9 cellular contexts compared by ENCODE assay signal in genomic region chr1:164707868-164708331, GRCh38.
DNase-seq lines count a peak whose midpoint lies in the region; ATAC-seq and TF ChIP-seq lines count a peak whose summit lies in the region.
"Had no signal": no experiment of that assay in that cellular context is flagged by ENCODE, and none has a peak within 500 bp of the region (broad histone marks: within the 10 kb centered on the region; RNA-seq: fewer than 3 reads in every experiment).

No MANE protein-coding gene starts in this region.

- no peaks in the 10 kb centered on the region for H3K9me3 ChIP-seq in suprapubic skin

- H3K27ac ChIP-seq in suprapubic skin (peak overlapping the region; percentile 63), substantia nigra (ENCODE audit: low read depth, low read length, poor library complexity, severe bottlenecking) (no peak overlapping the region)

- peaks cover 51% of the 10 kb centered on the region for H3K4me1 ChIP-seq in suprapubic skin

- 42% methylated on average over 8 of the region's 8 CpGs for WGBS in suprapubic skin

- no peak for TF ChIP-seq POLR2A in suprapubic skin (IDR thresholded peaks at IDR 0.05)

- ATAC-seq in HG03469 (IDR thresholded peaks at IDR 0.05; ENCODE audit: unreplicated experiment), result no peak

- H3K27ac Mint-ChIP-seq in HFFc6 (peak overlapping the region; percentile 99), MCF 10A (ENCODE audit: low read depth, unreplicated experiment) (peak overlapping the region; percentile 70)

- TF ChIP-seq CTCF in HFFc6 (IDR thresholded peaks at IDR 0.05) (no peak), MCF 10A (IDR thresholded peaks at IDR 0.05; ENCODE audit: unreplicated experiment) (no peak), suprapubic skin (IDR thresholded peaks at IDR 0.05) (no peak)

- BruUV-seq in MCF 10A (replicated peaks; lab: Mats Ljungman, UMichigan), result no TSS peak

- peaks cover 66% of the 10 kb centered on the region for H3K4me1 Mint-ChIP-seq in HFFc6 (ENCODE audit: low read depth)
- peaks cover 22% of the 10 kb centered on the region for H3K4me1 Mint-ChIP-seq in MCF 10A (ENCODE audit: insufficient read depth, unreplicated experiment)

- POLR2A ChIA-PET in MCF 10A (lab: Yijun Ruan, JAX), result interaction anchor here (0.6 to 2.7 kb wide), 11 partner anchors 12 to 149 kb away, joined by 3 to 13 read pairs (median 6); partner anchors contain the start of gene PBX1

- H3K27me3 ChIP-seq in suprapubic skin, result no peaks in the 10 kb centered on the region

- CTCF ChIA-PET in MCF 10A (lab: Yijun Ruan, JAX), result interaction anchor here (0.6 to 1.8 kb wide), 10 partner anchors 9 to 162 kb away, joined by 3 to 5 read pairs (median 3); no protein-coding TSS in a partner anchor

- DNase-seq in HFFc6, result peak; percentile 93
- DNase-seq in MCF 10A (ENCODE audit: unreplicated experiment), result peak; percentile 67
- DNase-seq in iris pigment epithelial cell (ENCODE audit: low read depth), result peak; percentile 75
- no peak for DNase-seq in suprapubic skin (ENCODE audit: low spot score in 2 of 2)
- DNase-seq in substantia nigra (lab: John Stamatoyannopoulos, UW), result no peak
- no peak for DNase-seq in cerebellum (ENCODE audit: low spot score)
- no peak for DNase-seq in activated CD4-positive, alpha-beta T cell treated with anti-CD3 and anti-CD28 coated beads, Interleukin-2, amount 50 U/mL, for 48 hours
- DNase-seq: occipital lobe had no signal

- H3K4me3 ChIP-seq in suprapubic skin, result no peak overlapping the region

- intact Hi-C loops in MCF 10A (cut with micrococcal nuclease), result loop anchor here (5.0 kb wide), 3 partner anchors 64 to 146 kb away; no protein-coding TSS in a partner anchor

- H3K9me3 Mint-ChIP-seq in HFFc6 (no peaks in the 10 kb centered on the region), MCF 10A (ENCODE audit: unreplicated experiment) (no peaks in the 10 kb centered on the region)

- no peak for TF ChIP-seq EP300 in suprapubic skin (IDR thresholded peaks at IDR 0.05)

- peak overlapping the region; percentile 85 for H3K4me3 Mint-ChIP-seq in HFFc6
- no peak overlapping the region for H3K4me3 Mint-ChIP-seq in MCF 10A (ENCODE audit: unreplicated experiment)

- H3K27me3 Mint-ChIP-seq in HFFc6 (ENCODE audit: insufficient read depth) (peaks cover 5% of the 10 kb centered on the region), MCF 10A (ENCODE audit: insufficient read depth, unreplicated experiment) (no peaks in the 10 kb centered on the region)

- H3K36me3 Mint-ChIP-seq in HFFc6 (ENCODE audit: low read depth), result 0 out of 2 replicates have a peak, but pooled peaks cover 3% of the 10 kb centered on the region
- H3K36me3 Mint-ChIP-seq in MCF 10A (ENCODE audit: insufficient read depth, unreplicated experiment), result no peaks in the 10 kb centered on the region

- no peaks in the 10 kb centered on the region for H3K36me3 ChIP-seq in suprapubic skin

Comparison
In these comparisons a context has a peak if more than half of its experiments do, and no peak if none do; other contexts are left out.
1. DNase-seq: peak in HFFc6 (single experiment), MCF 10A (single experiment) and iris pigment epithelial cell (single experiment); none in suprapubic skin (0 of 2), substantia nigra (0 of 49), cerebellum (single experiment) and activated CD4-positive, alpha-beta T cell treated with anti-CD3 and anti-CD28 coated beads, Interleukin-2, amount 50 U/mL, for 48 hours (0 of 2).